1 cellular context compared by ENCODE assay signal in the genomic region with DNA sequence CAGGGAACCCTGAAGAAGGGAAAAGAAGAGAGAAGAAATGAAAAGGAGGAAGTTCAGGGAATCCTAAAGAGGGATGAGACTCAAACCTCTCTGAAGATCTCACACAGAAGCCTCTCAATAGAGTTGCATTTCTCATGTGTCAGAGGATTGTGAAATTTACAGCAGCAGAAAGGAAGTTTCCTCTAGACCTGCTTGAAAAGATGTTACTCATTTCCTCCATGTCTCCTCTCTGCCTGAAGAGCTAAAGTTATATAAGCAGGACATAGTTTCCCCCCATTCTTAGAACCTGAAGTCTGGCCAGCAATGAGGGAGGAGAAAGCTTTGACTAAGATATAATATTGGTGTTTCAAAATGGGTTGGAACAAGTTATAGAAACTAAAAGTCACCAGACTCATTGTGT.
TF ChIP-seq lines count a peak whose summit lies in the region.

No MANE protein-coding gene starts in this region.

TF ChIP-seq in SK-N-SH treated with all-trans-retinoic acid at 6 μM for 48 hours, 23 proteins besides CTCF, POLR2A, EP300 and RAD21 (continued from another document):
- TF ChIP-seq, protein P1, sequence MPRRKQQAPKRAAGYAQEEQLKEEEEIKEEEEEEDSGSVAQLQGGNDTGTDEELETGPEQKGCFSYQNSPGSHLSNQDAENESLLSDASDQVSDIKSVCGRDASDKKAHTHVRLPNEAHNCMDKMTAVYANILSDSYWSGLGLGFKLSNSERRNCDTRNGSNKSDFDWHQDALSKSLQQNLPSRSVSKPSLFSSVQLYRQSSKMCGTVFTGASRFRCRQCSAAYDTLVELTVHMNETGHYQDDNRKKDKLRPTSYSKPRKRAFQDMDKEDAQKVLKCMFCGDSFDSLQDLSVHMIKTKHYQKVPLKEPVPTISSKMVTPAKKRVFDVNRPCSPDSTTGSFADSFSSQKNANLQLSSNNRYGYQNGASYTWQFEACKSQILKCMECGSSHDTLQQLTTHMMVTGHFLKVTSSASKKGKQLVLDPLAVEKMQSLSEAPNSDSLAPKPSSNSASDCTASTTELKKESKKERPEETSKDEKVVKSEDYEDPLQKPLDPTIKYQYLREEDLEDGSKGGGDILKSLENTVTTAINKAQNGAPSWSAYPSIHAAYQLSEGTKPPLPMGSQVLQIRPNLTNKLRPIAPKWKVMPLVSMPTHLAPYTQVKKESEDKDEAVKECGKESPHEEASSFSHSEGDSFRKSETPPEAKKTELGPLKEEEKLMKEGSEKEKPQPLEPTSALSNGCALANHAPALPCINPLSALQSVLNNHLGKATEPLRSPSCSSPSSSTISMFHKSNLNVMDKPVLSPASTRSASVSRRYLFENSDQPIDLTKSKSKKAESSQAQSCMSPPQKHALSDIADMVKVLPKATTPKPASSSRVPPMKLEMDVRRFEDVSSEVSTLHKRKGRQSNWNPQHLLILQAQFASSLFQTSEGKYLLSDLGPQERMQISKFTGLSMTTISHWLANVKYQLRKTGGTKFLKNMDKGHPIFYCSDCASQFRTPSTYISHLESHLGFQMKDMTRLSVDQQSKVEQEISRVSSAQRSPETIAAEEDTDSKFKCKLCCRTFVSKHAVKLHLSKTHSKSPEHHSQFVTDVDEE (CRISPR knock-in tag; IDR thresholded peaks at IDR 0.05) = no peak
- TF ChIP-seq ZFP30 (CRISPR knock-in tag; IDR thresholded peaks at IDR 0.05) (no peak), ESRRG (CRISPR knock-in tag; IDR thresholded peaks at IDR 0.05) (no peak), ZFP3 (CRISPR knock-in tag; IDR thresholded peaks at IDR 0.05) (no peak), ZNF8 (CRISPR knock-in tag; IDR thresholded peaks at IDR 0.05) (no peak), RARB (CRISPR knock-in tag; IDR thresholded peaks at IDR 0.05) (no peak), GLIS3 (CRISPR knock-in tag; IDR thresholded peaks at IDR 0.05) (no peak), ZNF565 (CRISPR knock-in tag; conservative IDR thresholded peaks at IDR 0.05; ENCODE audit: low read depth) (no peak), ARNTL (CRISPR knock-in tag; IDR thresholded peaks at IDR 0.05; ENCODE audit: borderline replicate concordance, low read depth) (no peak), SNAI2 (CRISPR knock-in tag; IDR thresholded peaks at IDR 0.05) (no peak), TOX (CRISPR knock-in tag; IDR thresholded peaks at IDR 0.05; ENCODE audit: borderline replicate concordance) (no peak), TCF4 (CRISPR knock-in tag; IDR thresholded peaks at IDR 0.05; ENCODE audit: borderline replicate concordance) (no peak), OSR1 (CRISPR knock-in tag; IDR thresholded peaks at IDR 0.05) (no peak)
- TF ChIP-seq, protein P2, sequence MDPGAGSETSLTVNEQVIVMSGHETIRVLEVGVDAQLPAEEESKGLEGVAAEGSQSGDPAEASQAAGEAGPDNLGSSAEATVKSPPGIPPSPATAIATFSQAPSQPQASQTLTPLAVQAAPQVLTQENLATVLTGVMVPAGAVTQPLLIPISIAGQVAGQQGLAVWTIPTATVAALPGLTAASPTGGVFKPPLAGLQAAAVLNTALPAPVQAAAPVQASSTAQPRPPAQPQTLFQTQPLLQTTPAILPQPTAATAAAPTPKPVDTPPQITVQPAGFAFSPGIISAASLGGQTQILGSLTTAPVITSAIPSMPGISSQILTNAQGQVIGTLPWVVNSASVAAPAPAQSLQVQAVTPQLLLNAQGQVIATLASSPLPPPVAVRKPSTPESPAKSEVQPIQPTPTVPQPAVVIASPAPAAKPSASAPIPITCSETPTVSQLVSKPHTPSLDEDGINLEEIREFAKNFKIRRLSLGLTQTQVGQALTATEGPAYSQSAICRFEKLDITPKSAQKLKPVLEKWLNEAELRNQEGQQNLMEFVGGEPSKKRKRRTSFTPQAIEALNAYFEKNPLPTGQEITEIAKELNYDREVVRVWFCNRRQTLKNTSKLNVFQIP (CRISPR knock-in tag; IDR thresholded peaks at IDR 0.05; ENCODE audit: borderline replicate concordance, low read depth) = no peak
- TF ChIP-seq, protein P3, sequence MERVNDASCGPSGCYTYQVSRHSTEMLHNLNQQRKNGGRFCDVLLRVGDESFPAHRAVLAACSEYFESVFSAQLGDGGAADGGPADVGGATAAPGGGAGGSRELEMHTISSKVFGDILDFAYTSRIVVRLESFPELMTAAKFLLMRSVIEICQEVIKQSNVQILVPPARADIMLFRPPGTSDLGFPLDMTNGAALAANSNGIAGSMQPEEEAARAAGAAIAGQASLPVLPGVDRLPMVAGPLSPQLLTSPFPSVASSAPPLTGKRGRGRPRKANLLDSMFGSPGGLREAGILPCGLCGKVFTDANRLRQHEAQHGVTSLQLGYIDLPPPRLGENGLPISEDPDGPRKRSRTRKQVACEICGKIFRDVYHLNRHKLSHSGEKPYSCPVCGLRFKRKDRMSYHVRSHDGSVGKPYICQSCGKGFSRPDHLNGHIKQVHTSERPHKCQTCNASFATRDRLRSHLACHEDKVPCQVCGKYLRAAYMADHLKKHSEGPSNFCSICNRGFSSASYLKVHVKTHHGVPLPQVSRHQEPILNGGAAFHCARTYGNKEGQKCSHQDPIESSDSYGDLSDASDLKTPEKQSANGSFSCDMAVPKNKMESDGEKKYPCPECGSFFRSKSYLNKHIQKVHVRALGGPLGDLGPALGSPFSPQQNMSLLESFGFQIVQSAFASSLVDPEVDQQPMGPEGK (CRISPR knock-in tag; IDR thresholded peaks at IDR 0.05; ENCODE audit: borderline replicate concordance) = no peak
- TF ChIP-seq, protein P4, sequence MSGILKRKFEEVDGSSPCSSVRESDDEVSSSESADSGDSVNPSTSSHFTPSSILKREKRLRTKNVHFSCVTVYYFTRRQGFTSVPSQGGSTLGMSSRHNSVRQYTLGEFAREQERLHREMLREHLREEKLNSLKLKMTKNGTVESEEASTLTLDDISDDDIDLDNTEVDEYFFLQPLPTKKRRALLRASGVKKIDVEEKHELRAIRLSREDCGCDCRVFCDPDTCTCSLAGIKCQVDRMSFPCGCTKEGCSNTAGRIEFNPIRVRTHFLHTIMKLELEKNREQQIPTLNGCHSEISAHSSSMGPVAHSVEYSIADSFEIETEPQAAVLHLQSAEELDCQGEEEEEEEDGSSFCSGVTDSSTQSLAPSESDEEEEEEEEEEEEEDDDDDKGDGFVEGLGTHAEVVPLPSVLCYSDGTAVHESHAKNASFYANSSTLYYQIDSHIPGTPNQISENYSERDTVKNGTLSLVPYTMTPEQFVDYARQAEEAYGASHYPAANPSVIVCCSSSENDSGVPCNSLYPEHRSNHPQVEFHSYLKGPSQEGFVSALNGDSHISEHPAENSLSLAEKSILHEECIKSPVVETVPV (CRISPR knock-in tag; IDR thresholded peaks at IDR 0.05) = no peak
